Comparison of ENCODE assay signal across 8 cellular contexts in the genomic region with DNA sequence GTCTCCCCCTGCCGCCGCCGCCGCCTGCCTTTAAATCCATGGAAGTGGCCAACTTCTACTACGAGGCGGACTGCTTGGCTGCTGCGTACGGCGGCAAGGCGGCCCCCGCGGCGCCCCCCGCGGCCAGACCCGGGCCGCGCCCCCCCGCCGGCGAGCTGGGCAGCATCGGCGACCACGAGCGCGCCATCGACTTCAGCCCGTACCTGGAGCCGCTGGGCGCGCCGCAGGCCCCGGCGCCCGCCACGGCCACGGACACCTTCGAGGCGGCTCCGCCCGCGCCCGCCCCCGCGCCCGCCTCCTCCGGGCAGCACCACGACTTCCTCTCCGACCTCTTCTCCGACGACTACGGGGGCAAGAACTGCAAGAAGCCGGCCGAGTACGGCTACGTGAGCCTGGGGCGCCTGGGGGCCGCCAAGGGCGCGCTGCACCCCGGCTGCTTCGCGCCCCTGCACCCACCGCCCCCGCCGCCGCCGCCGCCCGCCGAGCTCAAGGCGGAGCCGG. TPM values are rescaled to one million over a fixed set of nuclear protein-coding genes. Genes with fewer than 3 reads are reported as not detected.
DNase-seq lines count a peak whose midpoint lies in the region; ATAC-seq and TF ChIP-seq lines count a peak whose summit lies in the region.

No MANE protein-coding gene starts in this region.

- peak overlapping the region; percentile 74 for H3K4me3 Mint-ChIP-seq in nephron progenitor cell

- H3K27me3 ChIP-seq in HCT116 (ENCODE audit: insufficient read depth, low read length) (no peaks in the 10 kb centered on the region), esophagus (ENCODE audit: control insufficient read depth in 1 of 2, insufficient read depth in 2 of 2, low read length in 2 of 2) (no peaks in the 10 kb centered on the region), suprapubic skin (no peaks in the 10 kb centered on the region)

- H4K20me1 ChIP-seq in HCT116 (ENCODE audit: insufficient read depth): peaks cover 7% of the 10 kb centered on the region; the same call in 1 of the 2 replicates

- peak overlapping the region; percentile 68 to 91 for H3K4me3 ChIP-seq in HCT116 (replicated peaks in 1 of 2; ENCODE audit: low read depth in 1 of 2, low read length in 2 of 2)
- peak overlapping the region; percentile 82 to 94 for H3K4me3 ChIP-seq in esophagus (ENCODE audit: low read depth in 1 of 2, low read length in 2 of 2)
- H3K4me3 ChIP-seq in suprapubic skin: peak overlapping the region; percentile 75

- WGBS in esophagus, 2 donors: 1% methylated on average over 36 to 73 of the region's 73 CpGs
- 0% methylated on average over 7 of the region's 73 CpGs for WGBS in suprapubic skin

- CTCF ChIA-PET in HCT116 (lab: Charles Lee): interaction anchor here (1.2 to 6.8 kb wide), 2 partner anchors 273 to 435 kb away, joined by 3 to 61 read pairs; no protein-coding TSS in a partner anchor

- RAD21 ChIA-PET in HCT116 (lab: Charles Lee; ENCODE audit: low non-redundant PET in 1 of 2, low total read pairs in 2 of 2, uncharacterized antibody in 2 of 2, unreplicated experiment in 2 of 2): interaction anchor here in 1 of 2 experiments (0.7 to 1.4 kb wide), 2 partner anchors 94 to 273 kb away, joined by 3 to 8 read pairs; no protein-coding TSS in a partner anchor

- peak overlapping the region; percentile 85 for H3K9ac ChIP-seq in HCT116 (ENCODE audit: low read length)

- TF ChIP-seq CTCF in HCT116 (IDR thresholded peaks at IDR 0.05 in 2 of 3, conservative IDR thresholded peaks at IDR 0.05 in 1 of 3; ENCODE audit: borderline replicate concordance in 1 of 3, insufficient read depth in 1 of 3, low read depth in 2 of 3, low read length in 2 of 3) (no peak), nephron progenitor cell (IDR thresholded peaks at IDR 0.05) (no peak), suprapubic skin (IDR thresholded peaks at IDR 0.05) (no peak)

- H3K9me3 ChIP-seq in HCT116 (ENCODE audit: control insufficient read depth in 1 of 2, insufficient read depth in 1 of 2, low read depth in 1 of 2, low read length in 2 of 2) (no peaks in the 10 kb centered on the region), esophagus (ENCODE audit: control insufficient read depth in 2 of 2, insufficient read depth in 1 of 2, low read depth in 1 of 2, low read length in 1 of 2) (no peaks in the 10 kb centered on the region), suprapubic skin (no peaks in the 10 kb centered on the region)

- H3K36me3 ChIP-seq in HCT116 (ENCODE audit: control insufficient read depth in 1 of 2, insufficient read depth in 2 of 2, low read length in 2 of 2) (peaks cover 0 to 4% of the 10 kb centered on the region in 2 experiments; a peak in 1 of 4 replicates), esophagus (ENCODE audit: control insufficient read depth in 2 of 2, insufficient read depth in 2 of 2, low read length in 1 of 2) (peaks cover 4 to 13% of the 10 kb centered on the region in 2 donors), suprapubic skin (peaks cover 19% of the 10 kb centered on the region)

- peaks cover 15% of the 10 kb centered on the region for H3K27me3 Mint-ChIP-seq in nephron progenitor cell (ENCODE audit: low read depth, poor library complexity)

- DNase-seq in Daoy (ENCODE audit: low read depth) (peak; percentile 61), HCT116 (ENCODE audit: low read depth, low spot score) (no peak), NCI-H69 (lab: John Stamatoyannopoulos, UW) (peak; percentile 71), activated T-cell treated with anti-CD3 and anti-CD28 coated beads for 1 hour (ENCODE audit: low read depth) (peak; percentile 44), nephron progenitor cell (no peak), suprapubic skin (ENCODE audit: low spot score in 2 of 2) (peak in 1 of 2 donors; percentile 85), NCI-H2107 (lab: John Stamatoyannopoulos, UW) (no peak)

- H3K27ac ChIP-seq in HCT116 (ENCODE audit: low read depth, low read length) (peak overlapping the region; percentile 85), esophagus (ENCODE audit: low read depth in 2 of 2, low read length in 1 of 2) (peak overlapping the region; percentile 98 to 99), suprapubic skin (peak overlapping the region; percentile 96)

- H3K4me2 ChIP-seq in HCT116 (ENCODE audit: low read length): peak overlapping the region; percentile 96

- H3K27ac Mint-ChIP-seq in nephron progenitor cell: no peak overlapping the region

- POLR2A ChIA-PET in HCT116 (lab: Charles Lee): interaction anchor here (0.6 to 1.8 kb wide), 22 partner anchors 10 to 293 kb away, joined by 3 to 10 read pairs (median 4); no protein-coding TSS in a partner anchor

- TF ChIP-seq EP300 in suprapubic skin (IDR thresholded peaks at IDR 0.05): no peak

- TF ChIP-seq RAD21 in HCT116 (IDR thresholded peaks at IDR 0.05; ENCODE audit: low read depth): no peak

- no peak overlapping the region for H2AFZ ChIP-seq in HCT116 (ENCODE audit: low read depth, low read length, poor library complexity, severe bottlenecking)

- peaks cover 26% of the 10 kb centered on the region for H3K79me2 ChIP-seq in HCT116 (ENCODE audit: insufficient read depth, low read length)

- TF ChIP-seq POLR2A in HCT116 (IDR thresholded peaks at IDR 0.05; ENCODE audit: borderline replicate concordance, extremely low read depth, insufficient read depth, insufficient read length): no peak
- no peak for TF ChIP-seq POLR2A in suprapubic skin (IDR thresholded peaks at IDR 0.05)

- H3K9me2 ChIP-seq in HCT116 (ENCODE audit: insufficient read depth): no peaks in the 10 kb centered on the region

- ATAC-seq in HCT116: peak; percentile 41

- BruUV-seq in HCT116 (replicated peaks; lab: Mats Ljungman, UMichigan): no TSS peak

- H3K4me1 Mint-ChIP-seq in nephron progenitor cell: peaks cover 48% of the 10 kb centered on the region

- intact Hi-C loops in HCT116 (cut with micrococcal nuclease): loop anchor here (5.0 kb wide), 1 partner anchor 91 kb away; no protein-coding TSS in a partner anchor

- no peaks in the 10 kb centered on the region for H3K36me3 Mint-ChIP-seq in nephron progenitor cell (ENCODE audit: low read depth)

- peaks cover 38 to 57% of the 10 kb centered on the region in 2 experiments for H3K4me1 ChIP-seq in HCT116 (ENCODE audit: control insufficient read depth in 1 of 2, insufficient read depth in 2 of 2, low read length in 2 of 2)
- H3K4me1 ChIP-seq in esophagus (ENCODE audit: control insufficient read depth in 2 of 2, insufficient read depth in 2 of 2, low read length in 1 of 2): peaks cover 0 to 19% of the 10 kb centered on the region in 2 donors
- H3K4me1 ChIP-seq in suprapubic skin: peaks cover 45% of the 10 kb centered on the region

- no peaks in the 10 kb centered on the region for H3K9me3 Mint-ChIP-seq in nephron progenitor cell

TF ChIP-seq in HCT116, 20 proteins besides CTCF, POLR2A, EP300 and RAD21:
- TF ChIP-seq EZH2 (IDR thresholded peaks at IDR 0.05) (no peak), YY1 (IDR thresholded peaks at IDR 0.05; ENCODE audit: extremely low read depth, insufficient replicate concordance, low read depth, low read length) (peak; percentile 6)

RNA-seq across cellular contexts. Expression of a gene that starts 0.5 kb away (rescaled TPM):
- 29.5 and 38.0 TPM in 2 replicates for total RNA-seq in Daoy (2014; rRNA removed; shearing (Covaris generic))
- total RNA-seq in HCT116 (2021; ENCODE audit: unreplicated experiment) (113 TPM), suprapubic skin (10 to 100 TPM; 43.2 to 83.9 (median 69.2) TPM)
- 49.1 and 50.9 TPM in 2 replicates for polyA plus RNA-seq in HCT116 (2012)
- polyA plus RNA-seq in esophagus: 10 to 100 TPM in 1 of 2 donors, 1 to 10 TPM in 1; 6.9 to 19.6 TPM

RNA-seq across cellular contexts. Expression of a gene that starts 37.6 kb away (rescaled TPM):
- 21.7 and 23.6 TPM in 2 replicates for total RNA-seq in Daoy (2014; rRNA removed; shearing (Covaris generic))
- total RNA-seq in HCT116 (2021; ENCODE audit: unreplicated experiment) (31.9 TPM), suprapubic skin (10 to 100 TPM; 30.5 to 82.2 (median 57.3) TPM)
- polyA plus RNA-seq in HCT116 (2012): 43.0 and 49.4 TPM in 2 replicates
- 10 to 100 TPM; 31.5 to 56.2 TPM for polyA plus RNA-seq in esophagus

Comparison
In these comparisons a context has a peak if more than half of its experiments do, and no peak if none do; other contexts are left out.
1. DNase-seq: peak in Daoy (single experiment), NCI-H69 (single experiment) and activated T-cell treated with anti-CD3 and anti-CD28 coated beads for 1 hour (single experiment); none in HCT116 (single experiment), nephron progenitor cell (single experiment) and NCI-H2107 (single experiment).
2. Peak in every context shown above with its lines, with median percentiles within 50 percentile points of each other: H3K27ac ChIP-seq and H3K4me3 ChIP-seq.